1 cellular context compared by ENCODE assay signal in the genomic region with DNA sequence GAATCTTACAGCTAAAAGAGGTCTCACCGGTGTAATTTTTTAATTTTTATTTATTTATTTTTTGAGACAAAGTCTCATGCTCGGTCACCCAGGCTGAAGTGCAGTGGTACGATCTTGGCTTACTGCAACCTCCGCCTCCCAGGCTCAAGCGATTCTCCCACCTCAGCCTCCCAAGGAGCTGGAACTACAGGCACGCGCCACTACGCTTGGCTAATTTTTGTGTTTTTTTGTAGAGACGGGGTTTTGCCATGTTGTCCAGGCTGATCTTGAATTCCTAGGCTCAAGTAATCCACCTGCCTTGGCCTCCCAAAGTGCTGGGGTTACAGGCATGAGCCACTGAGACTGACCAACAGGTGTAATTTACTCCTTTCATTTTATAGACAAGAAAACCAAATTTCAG.
A peak's percentile ranks its signal among the peaks of the same experiment; 100 is the strongest.
TF ChIP-seq lines count a peak whose summit lies in the region.

No MANE protein-coding gene starts in this region.

TF ChIP-seq in HEK293, 187 proteins besides CTCF, POLR2A, EP300 and RAD21:
- TF ChIP-seq, protein P1, sequence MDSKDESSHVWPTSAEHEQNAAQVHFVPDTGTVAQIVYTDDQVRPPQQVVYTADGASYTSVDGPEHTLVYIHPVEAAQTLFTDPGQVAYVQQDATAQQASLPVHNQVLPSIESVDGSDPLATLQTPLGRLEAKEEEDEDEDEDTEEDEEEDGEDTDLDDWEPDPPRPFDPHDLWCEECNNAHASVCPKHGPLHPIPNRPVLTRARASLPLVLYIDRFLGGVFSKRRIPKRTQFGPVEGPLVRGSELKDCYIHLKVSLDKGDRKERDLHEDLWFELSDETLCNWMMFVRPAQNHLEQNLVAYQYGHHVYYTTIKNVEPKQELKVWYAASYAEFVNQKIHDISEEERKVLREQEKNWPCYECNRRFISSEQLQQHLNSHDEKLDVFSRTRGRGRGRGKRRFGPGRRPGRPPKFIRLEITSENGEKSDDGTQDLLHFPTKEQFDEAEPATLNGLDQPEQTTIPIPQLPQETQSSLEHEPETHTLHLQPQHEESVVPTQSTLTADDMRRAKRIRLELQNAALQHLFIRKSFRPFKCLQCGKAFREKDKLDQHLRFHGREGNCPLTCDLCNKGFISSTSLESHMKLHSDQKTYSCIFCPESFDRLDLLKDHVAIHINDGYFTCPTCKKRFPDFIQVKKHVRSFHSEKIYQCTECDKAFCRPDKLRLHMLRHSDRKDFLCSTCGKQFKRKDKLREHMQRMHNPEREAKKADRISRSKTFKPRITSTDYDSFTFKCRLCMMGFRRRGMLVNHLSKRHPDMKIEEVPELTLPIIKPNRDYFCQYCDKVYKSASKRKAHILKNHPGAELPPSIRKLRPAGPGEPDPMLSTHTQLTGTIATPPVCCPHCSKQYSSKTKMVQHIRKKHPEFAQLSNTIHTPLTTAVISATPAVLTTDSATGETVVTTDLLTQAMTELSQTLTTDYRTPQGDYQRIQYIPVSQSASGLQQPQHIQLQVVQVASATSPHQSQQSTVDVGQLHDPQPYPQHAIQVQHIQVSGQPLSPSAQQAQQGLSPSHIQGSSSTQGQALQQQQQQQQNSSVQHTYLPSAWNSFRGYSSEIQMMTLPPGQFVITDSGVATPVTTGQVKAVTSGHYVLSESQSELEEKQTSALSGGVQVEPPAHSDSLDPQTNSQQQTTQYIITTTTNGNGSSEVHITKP (tag by site-specific recombination; IDR thresholded peaks at IDR 0.05), result 0 out of 2 replicates have a peak, but pooled peaks have one; percentile 12
- peak; percentile 45 for TF ChIP-seq SCRT2 (tag by site-specific recombination; IDR thresholded peaks at IDR 0.05)
